ENCODE assay signal across 22 cellular contexts in genomic region chr10:4532976-4533375, GRCh38.
A peak's percentile ranks its signal among the peaks of the same experiment; 100 is the strongest.
DNase-seq lines count a peak whose midpoint lies in the region; FAIRE-seq and TF ChIP-seq lines count a peak whose summit lies in the region.
"Had no signal": no experiment of that assay in that cellular context is flagged by ENCODE, and none has a peak within 500 bp of the region (broad histone marks: within the 10 kb centered on the region; RNA-seq: fewer than 3 reads in every experiment).

No MANE protein-coding gene starts in this region.

- H3K4me1 ChIP-seq in breast epithelium (no peaks in the 10 kb centered on the region), endocrine pancreas (ENCODE audit: control insufficient read depth, insufficient read depth, low read length) (peaks cover 10% of the 10 kb centered on the region), kidney (ENCODE audit: control insufficient read depth in 1 of 2, insufficient read depth in 1 of 2, low read depth in 1 of 2, low read length in 2 of 2) (no peaks in the 10 kb centered on the region), MM.1S (ENCODE audit: low read length) (no peaks in the 10 kb centered on the region)
- H3K4me1 ChIP-seq in CD8-positive, alpha-beta memory T cell (ENCODE audit: insufficient read depth, low read length): no peaks in the 10 kb centered on the region
- H3K4me1 ChIP-seq: gastroesophageal sphincter, parathyroid adenoma had no signal

- H4K20me1 ChIP-seq in MM.1S (ENCODE audit: insufficient read depth, low read length): no peaks in the 10 kb centered on the region

- H3K27ac ChIP-seq in breast epithelium (no peak overlapping the region), kidney (ENCODE audit: low read depth in 2 of 2, low read length in 2 of 2) (no peak overlapping the region), MM.1S (ENCODE audit: low read length) (no peak overlapping the region)
- no peak overlapping the region for H3K27ac ChIP-seq in CD8-positive, alpha-beta memory T cell (ENCODE audit: low read depth, low read length)
- H3K27ac ChIP-seq: parathyroid adenoma had no signal

- H3K4me1 Mint-ChIP-seq in MCF 10A (ENCODE audit: insufficient read depth, unreplicated experiment) (peaks cover 13% of the 10 kb centered on the region), chondrocyte (ENCODE audit: low read depth) (peaks cover 3% of the 10 kb centered on the region)
- no peaks in the 10 kb centered on the region for H3K4me1 Mint-ChIP-seq in CD8-positive, alpha-beta memory T cell
- H3K4me1 Mint-ChIP-seq: CD14-positive monocyte had no signal

- no peak overlapping the region for H2AFZ ChIP-seq in MM.1S (ENCODE audit: low read length)
- H2AFZ ChIP-seq: parathyroid adenoma had no signal

- DNase-seq in MCF 10A (ENCODE audit: unreplicated experiment): peak; percentile 30
- no peak for DNase-seq in breast epithelium (ENCODE audit: low spot score in 2 of 2)
- no peak for DNase-seq in kidney
- DNase-seq in CD8-positive, alpha-beta memory T cell: no peak
- DNase-seq in MM.1S: no peak
- DNase-seq in chondrocyte (ENCODE audit: low spot score): no peak
- no peak for DNase-seq in stimulated activated CD4-positive, alpha-beta T cell treated with anti-CD3 and anti-CD28 coated beads, Interleukin-15, amount 100 ng/mL, for 24 hours
- DNase-seq: activated CD4-positive, alpha-beta T cell treated with anti-CD3 and anti-CD28 coated beads for 1 hour; activated effector memory CD4-positive, alpha-beta T cell treated with Interleukin-2 at 50 U/mL for 16 hours; central memory CD4-positive, alpha-beta T cell; effector memory CD4-positive, alpha-beta T cell; KG1; NCI-H1092 treated with DMSO at 0.1 percent for 48 hours; NCI-H774; stimulated activated CD4-positive, alpha-beta T cell treated with anti-CD3 and anti-CD28 coated beads, Interleukin-4, amount 100 ng/mL, for 1 hour; T1000 had no signal

- no peaks in the 10 kb centered on the region for H3K9me3 Mint-ChIP-seq in MCF 10A (ENCODE audit: unreplicated experiment)
- peaks cover 0 to 10% (median 4%) of the 10 kb centered on the region in 5 donors for H3K9me3 Mint-ChIP-seq in CD8-positive, alpha-beta memory T cell
- peaks cover 22% of the 10 kb centered on the region for H3K9me3 Mint-ChIP-seq in chondrocyte (ENCODE audit: low read depth)

- H3K27me3 Mint-ChIP-seq in MCF 10A (ENCODE audit: insufficient read depth, unreplicated experiment) (no peaks in the 10 kb centered on the region), chondrocyte (ENCODE audit: low read depth) (no peaks in the 10 kb centered on the region)
- peaks cover 0 to 25% of the 10 kb centered on the region in 2 donors for H3K27me3 Mint-ChIP-seq in CD8-positive, alpha-beta memory T cell

- no peak for TF ChIP-seq POLR2A in breast epithelium (IDR thresholded peaks at IDR 0.05)

- TSS peak; percentile 71 for BruUV-seq in MCF 10A (replicated peaks; lab: Mats Ljungman, UMichigan)

- H3K9ac ChIP-seq in endocrine pancreas (ENCODE audit: control insufficient read depth, insufficient read depth, low read length) (no peak overlapping the region), kidney (ENCODE audit: low read length in 2 of 2) (no peak overlapping the region), MM.1S (ENCODE audit: low read length) (no peak overlapping the region)
- H3K9ac ChIP-seq: parathyroid adenoma had no signal

- no peak overlapping the region for H3K4me3 ChIP-seq in breast epithelium
- peak overlapping the region; percentile 38 for H3K4me3 ChIP-seq in endocrine pancreas (ENCODE audit: control insufficient read depth, insufficient read depth, low read length)
- no peak overlapping the region for H3K4me3 ChIP-seq in kidney (ENCODE audit: low read length in 2 of 2)
- H3K4me3 ChIP-seq in CD8-positive, alpha-beta memory T cell (ENCODE audit: low read length): no peak overlapping the region
- H3K4me3 ChIP-seq in MM.1S (ENCODE audit: low read length): no peak overlapping the region
- H3K4me3 ChIP-seq: gastroesophageal sphincter had no signal

- POLR2A ChIA-PET in MCF 10A (lab: Yijun Ruan, JAX): interaction anchor here (0.5 to 2.7 kb wide), 18 partner anchors 9 to 751 kb away, joined by 3 to 15 read pairs (median 4); partner anchors contain the start of gene KLF6
- POLR2A ChIA-PET in CD8-positive, alpha-beta memory T cell (lab: Charles Lee): no interaction called here

- no peaks in the 10 kb centered on the region for H3K9me2 ChIP-seq in MM.1S (replicated peaks; ENCODE audit: insufficient read depth, low read length)

- no peak for TF ChIP-seq CTCF in MCF 10A (IDR thresholded peaks at IDR 0.05; ENCODE audit: unreplicated experiment)
- TF ChIP-seq CTCF in breast epithelium (IDR thresholded peaks at IDR 0.05): no peak
- TF ChIP-seq CTCF in kidney (IDR thresholded peaks at IDR 0.05; ENCODE audit: borderline replicate concordance, extremely low read depth, insufficient read depth): no peak
- no peak for TF ChIP-seq CTCF in MM.1S (IDR thresholded peaks at IDR 0.05; ENCODE audit: low read length)
- no peak for TF ChIP-seq CTCF in chondrocyte (IDR thresholded peaks at IDR 0.05)

- no peaks in the 10 kb centered on the region for H3K27me3 ChIP-seq in breast epithelium
- no peaks in the 10 kb centered on the region for H3K27me3 ChIP-seq in endocrine pancreas (ENCODE audit: control insufficient read depth, insufficient read depth, low read length)
- H3K27me3 ChIP-seq in CD8-positive, alpha-beta memory T cell (ENCODE audit: insufficient read depth, low read length, poor library complexity, severe bottlenecking): no peaks in the 10 kb centered on the region
- no peaks in the 10 kb centered on the region for H3K27me3 ChIP-seq in MM.1S (replicated peaks; ENCODE audit: insufficient read depth, low read length)
- H3K27me3 ChIP-seq: gastroesophageal sphincter had no signal

- no peak overlapping the region for H3K4me3 Mint-ChIP-seq in MCF 10A (ENCODE audit: unreplicated experiment)
- no peak overlapping the region for H3K4me3 Mint-ChIP-seq in CD8-positive, alpha-beta memory T cell
- H3K4me3 Mint-ChIP-seq in chondrocyte (ENCODE audit: unreplicated experiment): no peak overlapping the region
- H3K4me3 Mint-ChIP-seq: CD14-positive monocyte had no signal

- H3K4me2 ChIP-seq in MM.1S (ENCODE audit: low read depth, low read length): no peak overlapping the region

- H3F3A ChIP-seq in MM.1S (ENCODE audit: insufficient read depth, low read length): no peaks in the 10 kb centered on the region

- H3K36me3 Mint-ChIP-seq in MCF 10A (ENCODE audit: insufficient read depth, unreplicated experiment): peaks cover 4% of the 10 kb centered on the region
- H3K36me3 Mint-ChIP-seq in CD8-positive, alpha-beta memory T cell: peaks cover 0 to 15% (median 0%) of the 10 kb centered on the region in 3 donors
- H3K36me3 Mint-ChIP-seq in chondrocyte (ENCODE audit: low read depth): peaks cover 2% of the 10 kb centered on the region
- H3K36me3 Mint-ChIP-seq: CD14-positive monocyte had no signal

- H3K36me3 ChIP-seq in breast epithelium: no peaks in the 10 kb centered on the region
- no peaks in the 10 kb centered on the region for H3K36me3 ChIP-seq in endocrine pancreas (ENCODE audit: control insufficient read depth, insufficient read depth, low read length)
- H3K36me3 ChIP-seq in kidney (ENCODE audit: control insufficient read depth in 1 of 2, insufficient read depth in 2 of 2, low read length in 2 of 2): no peaks in the 10 kb centered on the region
- H3K36me3 ChIP-seq in CD8-positive, alpha-beta memory T cell (ENCODE audit: insufficient read depth, low read length): no peaks in the 10 kb centered on the region
- no peaks in the 10 kb centered on the region for H3K36me3 ChIP-seq in MM.1S (replicated peaks; ENCODE audit: insufficient read depth, low read length)
- H3K36me3 ChIP-seq: gastroesophageal sphincter had no signal

- H3K27ac Mint-ChIP-seq in MCF 10A (ENCODE audit: low read depth, unreplicated experiment): peak overlapping the region; percentile 87
- no peak overlapping the region for H3K27ac Mint-ChIP-seq in CD8-positive, alpha-beta memory T cell
- H3K27ac Mint-ChIP-seq in chondrocyte (ENCODE audit: unreplicated experiment): no peak overlapping the region
- H3K27ac Mint-ChIP-seq: CD14-positive monocyte had no signal

- intact Hi-C loops in MCF 10A (cut with micrococcal nuclease): loop anchor here (5.0 kb wide), 1 partner anchor 406 kb away; no protein-coding TSS in a partner anchor
- intact Hi-C loops in breast epithelium (cut with DNase I; ENCODE audit: low total_unique reads): no loop called here
- intact Hi-C loops in kidney (cut with DNase I): no loop called here

- FAIRE-seq in kidney (lab: Jason Lieb, UNC): peak; percentile 92
- FAIRE-seq: A204.1, GM12892 had no signal

- H3K9me3 ChIP-seq in breast epithelium (peaks cover 0 to 11% of the 10 kb centered on the region in 2 donors), endocrine pancreas (ENCODE audit: control insufficient read depth, low read length) (no peaks in the 10 kb centered on the region), kidney (ENCODE audit: control insufficient read depth in 1 of 2, low read length in 2 of 2) (no peaks in the 10 kb centered on the region), MM.1S (replicated peaks; ENCODE audit: insufficient read depth, low read length) (no peaks in the 10 kb centered on the region)
- no peaks in the 10 kb centered on the region for H3K9me3 ChIP-seq in CD8-positive, alpha-beta memory T cell (ENCODE audit: low read length)

- H3K79me2 ChIP-seq in MM.1S (ENCODE audit: low read length): no peaks in the 10 kb centered on the region
- H3K79me2 ChIP-seq: parathyroid adenoma had no signal

- CTCF ChIA-PET in MCF 10A (lab: Yijun Ruan, JAX): interaction anchor here (0.6 to 1.0 kb wide), 3 partner anchors 19 to 1313 kb away, joined by 3 to 4 read pairs (median 3); no protein-coding TSS in a partner anchor
- CTCF ChIA-PET in CD8-positive, alpha-beta memory T cell (lab: Charles Lee): no interaction called here
